8 cellular contexts compared by ENCODE assay signal in genomic region chr4:54063224-54063623, GRCh38. TPM values are rescaled to one million over a fixed set of nuclear protein-coding genes. Genes with fewer than 3 reads are reported as not detected.
DNase-seq lines count a peak whose midpoint lies in the region; ATAC-seq and TF ChIP-seq lines count a peak whose summit lies in the region.

No MANE protein-coding gene starts in this region.

- H3K56ac ChIP-seq in mesendoderm (ENCODE audit: low read length) = no peak overlapping the region

- H4K5ac ChIP-seq in mesendoderm (ENCODE audit: low read length) = no peak overlapping the region

- H2BK5ac ChIP-seq in mesendoderm (ENCODE audit: low read length) = no peak overlapping the region

- no peak for ATAC-seq in upper lobe of right lung
- ATAC-seq in GM19463 (IDR thresholded peaks at IDR 0.05; ENCODE audit: unreplicated experiment) = no peak
- ATAC-seq in GM21786 (IDR thresholded peaks at IDR 0.05; ENCODE audit: unreplicated experiment) = no peak
- ATAC-seq in HG03521 (IDR thresholded peaks at IDR 0.05; ENCODE audit: unreplicated experiment) = no peak

- H3K27me3 ChIP-seq in mammary epithelial cell (ENCODE audit: insufficient read depth, low read length) (no peaks in the 10 kb centered on the region), mesendoderm (ENCODE audit: insufficient read depth, low read length, poor library complexity) (no peaks in the 10 kb centered on the region), upper lobe of right lung (no peaks in the 10 kb centered on the region)

- no peak overlapping the region for H3K18ac ChIP-seq in mesendoderm (ENCODE audit: low read length)

- H3K4me3 ChIP-seq in mammary epithelial cell (replicated peaks in 1 of 3; ENCODE audit: insufficient read depth in 1 of 3, low read depth in 2 of 3, low read length in 3 of 3) (peak overlapping the region; percentile 71 to 78 (median 78)), mesendoderm (ENCODE audit: low read length) (peak overlapping the region; percentile 4), upper lobe of right lung (peak overlapping the region; percentile 92)

- H3K9ac ChIP-seq in mammary epithelial cell (ENCODE audit: insufficient read depth, low read length) = peak overlapping the region; percentile 96
- H3K9ac ChIP-seq in mesendoderm (ENCODE audit: low read length) = peak overlapping the region; percentile 80

- H2AK5ac ChIP-seq in mesendoderm (ENCODE audit: low read length) = no peak overlapping the region

- H3K9me3 ChIP-seq in mammary epithelial cell (replicated peaks; ENCODE audit: insufficient read depth, low read length) = peaks cover 5% of the 10 kb centered on the region
- H3K9me3 ChIP-seq in upper lobe of right lung = no peaks in the 10 kb centered on the region

- CTCF ChIA-PET in mammary epithelial cell (lab: Charles Lee; ENCODE audit: low non-redundant PET) = interaction anchor here (0.6 kb wide), 1 partner anchor 743 kb away, joined by 5 read pairs; no protein-coding TSS in a partner anchor

- peaks cover 6% of the 10 kb centered on the region for H3K79me1 ChIP-seq in mesendoderm (ENCODE audit: low read length)

- H3K4ac ChIP-seq in mesendoderm (ENCODE audit: low read depth, low read length) = no peak overlapping the region

- WGBS in mammary epithelial cell (ENCODE audit: low coverage, missing lambda C conversion rate) = 0% methylated on average over 4 of the region's 4 CpGs
- WGBS in mesendoderm (ENCODE audit: extremely low coverage, insufficient coverage, low lambda C conversion rate) = no CpG with 5 or more reads among the region's 4 CpGs

- in situ Hi-C loops in G401 (cut with HindIII; ENCODE audit: low sequenced_read_pairs) (no loop called here), mammary epithelial cell (cut with MboI; ENCODE audit: low sequenced_read_pairs in 2 of 2) (loop anchor here in 1 of 2 donors (10.0 kb wide), 1 partner anchor 152 kb away; no protein-coding TSS in a partner anchor)

- H3K79me2 ChIP-seq in mammary epithelial cell (ENCODE audit: insufficient read depth, low read length) (peaks cover 62% of the 10 kb centered on the region), mesendoderm (ENCODE audit: control insufficient read depth, insufficient read depth, low read length) (peaks cover 10% of the 10 kb centered on the region)

- intact Hi-C loops in mammary epithelial cell (cut with micrococcal nuclease) = loop anchor here (1.0 to 5.0 kb wide), 4 partner anchors 46 to 154 kb away; no protein-coding TSS in a partner anchor
- intact Hi-C loops in upper lobe of right lung (cut with DNase I) = no loop called here

- H3K36me3 ChIP-seq in mammary epithelial cell (ENCODE audit: insufficient read depth, low read length) (no peaks in the 10 kb centered on the region), mesendoderm (ENCODE audit: control insufficient read depth, insufficient read depth, low read length) (no peaks in the 10 kb centered on the region), upper lobe of right lung (no peaks in the 10 kb centered on the region)

- H2BK15ac ChIP-seq in mesendoderm (replicated peaks; ENCODE audit: low read depth) = no peak overlapping the region

- dilution Hi-C loops in mammary epithelial cell (cut with HindIII; ENCODE audit: low sequenced_read_pairs) = no loop called here

- TF ChIP-seq CTCF in mammary epithelial cell (conservative IDR thresholded peaks at IDR 0.05 in 1 of 2, IDR thresholded peaks at IDR 0.05 in 1 of 2; ENCODE audit: extremely low read depth in 1 of 2, insufficient read depth in 1 of 2, low read depth in 1 of 2, low read length in 2 of 2) (no peak), upper lobe of right lung (IDR thresholded peaks at IDR 0.05) (no peak)

- no peaks in the 10 kb centered on the region for H4K20me1 ChIP-seq in mammary epithelial cell (ENCODE audit: insufficient read depth, low read length)

- DNase-seq in G401 (ENCODE audit: low spot score) = peak; percentile 16
- peak; percentile 8 for DNase-seq in MV-4-11 (lab: John Stamatoyannopoulos, UW)
- DNase-seq in mammary epithelial cell = peak; percentile 59
- no peak for DNase-seq in mesendoderm
- no peak for DNase-seq in upper lobe of right lung

- no TSS peak for BruUV-seq in mammary epithelial cell (replicated peaks; lab: Mats Ljungman, UMichigan)

- H3K4me2 ChIP-seq in mammary epithelial cell (ENCODE audit: insufficient read depth, low read depth, low read length) (peak overlapping the region; percentile 97), mesendoderm (ENCODE audit: low read length) (peak overlapping the region; percentile 91)

- H3K23ac ChIP-seq in mesendoderm (ENCODE audit: low read length) = no peak overlapping the region

- no peak overlapping the region for H2AFZ ChIP-seq in mammary epithelial cell (ENCODE audit: low read depth, low read length)

- no peak overlapping the region for H2BK120ac ChIP-seq in mesendoderm (ENCODE audit: low read depth, low read length)

- H4K8ac ChIP-seq in mesendoderm (ENCODE audit: low read depth, low read length) = no peak overlapping the region

- H3K4me1 ChIP-seq in mammary epithelial cell (ENCODE audit: insufficient read depth, low read length) (peaks cover 43% of the 10 kb centered on the region), mesendoderm (ENCODE audit: control insufficient read depth, low read depth, low read length) (peaks cover 6% of the 10 kb centered on the region), upper lobe of right lung (peaks cover 54% of the 10 kb centered on the region)

- H3K27ac ChIP-seq in mammary epithelial cell (ENCODE audit: insufficient read depth, low read depth, low read length) (peak overlapping the region; percentile 84), mesendoderm (ENCODE audit: low read depth, low read length) (no peak overlapping the region), upper lobe of right lung (peak overlapping the region; percentile 98)

RNA-seq across cellular contexts. Expression of gene CHIC2, which starts 1.2 kb away (rescaled TPM):
- 22.5 and 27.4 TPM in 2 replicates for total RNA-seq in G401 (2014; rRNA removed; shearing (Covaris generic))
- 10 to 100 TPM; 45.4 to 46.7 TPM for total RNA-seq in mammary epithelial cell
- 17.2 TPM for polyA plus RNA-seq in mammary epithelial cell
- 5.4 TPM for polyA minus RNA-seq in mammary epithelial cell
- polyA plus RNA-seq in mesendoderm (2013, experiment 1 of 2) = 6.8 TPM
- polyA plus RNA-seq in mesendoderm (2013, experiment 2 of 2) = 7.5 TPM
- 28.7 TPM for total RNA-seq in upper lobe of right lung

RNA-seq across cellular contexts. Expression of gene GSX2, which starts 36.7 kb away (rescaled TPM):
- total RNA-seq in G401 (2014; rRNA removed; shearing (Covaris generic)) = 6.8 and 12.8 TPM in 2 replicates
- total RNA-seq in mammary epithelial cell (not detected), upper lobe of right lung (not detected)
- polyA plus RNA-seq in mammary epithelial cell = not detected
- not detected for polyA minus RNA-seq in mammary epithelial cell
- polyA plus RNA-seq in mesendoderm (2013, experiment 1 of 2) = not detected
- 0.04 TPM for polyA plus RNA-seq in mesendoderm (2013, experiment 2 of 2)

Comparison
In these comparisons a context has a peak if more than half of its experiments do, and no peak if none do; other contexts are left out.
1. DNase-seq: peak in G401 (single experiment), MV-4-11 (single experiment) and mammary epithelial cell (single experiment); none in mesendoderm (single experiment) and upper lobe of right lung (single experiment).
2. H3K4me3 ChIP-seq: peak in every context shown above with its lines; median percentile 92 in upper lobe of right lung; 78 in mammary epithelial cell; 4 in mesendoderm.